Comparison of ENCODE assay signal across 8 cellular contexts in genomic region chrX:65601530-65602281, GRCh38.
A peak's percentile ranks its signal among the peaks of the same experiment; 100 is the strongest.
DNase-seq lines count a peak whose midpoint lies in the region; ATAC-seq and TF ChIP-seq lines count a peak whose summit lies in the region.

No MANE protein-coding gene starts in this region.

- POLR2A ChIA-PET in OCI-LY7 (lab: Charles Lee): interaction anchor here (0.5 kb wide), 1 partner anchor 611 kb away, joined by 8 read pairs; no protein-coding TSS in a partner anchor

- H3K4me3 ChIP-seq in OCI-LY7 (ENCODE audit: low read depth, low read length, poor library complexity, severe bottlenecking): no peak overlapping the region
- H3K4me3 ChIP-seq in skeletal muscle cell (ENCODE audit: low read depth, low read length): no peak overlapping the region

- CTCF ChIA-PET in OCI-LY7 (lab: Charles Lee; ENCODE audit: unreplicated experiment): no interaction called here
- CTCF ChIA-PET in activated naive CD4-positive, alpha-beta T cell treated with anti-CD3 and anti-CD28 coated beads, Interleukin-2, amount 10 ng/mL, durations not matched to agents 7 days and 5 days (lab: Charles Lee): interaction anchor here (0.7 to 1.8 kb wide), 5 partner anchors 68 to 567 kb away, joined by 3 to 5 read pairs (median 3); partner anchors contain the start of gene ZC3H12B

- H3K4me3 Mint-ChIP-seq in activated naive CD4-positive, alpha-beta T cell treated with anti-CD3 and anti-CD28 coated beads, Interleukin-2, amount 10 ng/mL, durations not matched to agents 7 days and 5 days: peak overlapping the region; percentile 37

- H3K4me1 Mint-ChIP-seq in activated naive CD4-positive, alpha-beta T cell treated with anti-CD3 and anti-CD28 coated beads, Interleukin-2, amount 10 ng/mL, durations not matched to agents 7 days and 5 days: peaks cover 60% of the 10 kb centered on the region

- peaks cover 6% of the 10 kb centered on the region for H3K4me1 ChIP-seq in OCI-LY7 (ENCODE audit: insufficient read depth, low read length, poor library complexity, severe bottlenecking)

- H3K27ac ChIP-seq in OCI-LY7 (ENCODE audit: low read depth, low read length, poor library complexity, severe bottlenecking): no peak overlapping the region

- H3K79me2 ChIP-seq in OCI-LY7 (ENCODE audit: insufficient read depth, low read depth, low read length): no peaks in the 10 kb centered on the region

- DNase-seq in AG08396 (ENCODE audit: low spot score) (peak; percentile 60), OCI-LY7 (ENCODE audit: low spot score) (peak; percentile 11), Right ventricle myocardium inferior (ENCODE audit: missing footprints) (peak; percentile 88), skeletal muscle cell (ENCODE audit: low read depth) (peak; percentile 65), COLO829 (ENCODE audit: low spot score) (no peak), NAMALWA (ENCODE audit: low spot score) (no peak)
- peak; percentile 65 for DNase-seq in activated naive CD4-positive, alpha-beta T cell treated with anti-CD3 and anti-CD28 coated beads, Interleukin-2, amount 10 ng/mL, durations not matched to agents 7 days and 5 days

- H3K4me2 ChIP-seq in OCI-LY7 (ENCODE audit: low read length): no peak overlapping the region

- H3K27ac Mint-ChIP-seq in activated naive CD4-positive, alpha-beta T cell treated with anti-CD3 and anti-CD28 coated beads, Interleukin-2, amount 10 ng/mL, durations not matched to agents 7 days and 5 days: peak overlapping the region; percentile 97

- no peak for TF ChIP-seq CTCF in OCI-LY7 (conservative IDR thresholded peaks at IDR 0.05; ENCODE audit: low read length)

- no peak overlapping the region for H2AFZ ChIP-seq in OCI-LY7 (ENCODE audit: low read length)

- H3K9me2 ChIP-seq in OCI-LY7 (ENCODE audit: insufficient read depth, low read length): no peaks in the 10 kb centered on the region

- peak; percentile 65 for ATAC-seq in GM21619 (IDR thresholded peaks at IDR 0.05; ENCODE audit: unreplicated experiment)
- peak; percentile 96 for ATAC-seq in Right ventricle myocardium inferior

- no peaks in the 10 kb centered on the region for H3K9me3 ChIP-seq in OCI-LY7 (ENCODE audit: low read length)

- peaks cover 8% of the 10 kb centered on the region for H3K36me3 Mint-ChIP-seq in activated naive CD4-positive, alpha-beta T cell treated with anti-CD3 and anti-CD28 coated beads, Interleukin-2, amount 10 ng/mL, durations not matched to agents 7 days and 5 days

- no TSS peak for BruUV-seq in OCI-LY7 (replicated peaks; lab: Mats Ljungman, UMichigan)

- H3K9me3 Mint-ChIP-seq in activated naive CD4-positive, alpha-beta T cell treated with anti-CD3 and anti-CD28 coated beads, Interleukin-2, amount 10 ng/mL, durations not matched to agents 7 days and 5 days: peaks cover 7% of the 10 kb centered on the region

- intact Hi-C loops in OCI-LY7 (cut with micrococcal nuclease; ENCODE audit: unreplicated experiment) (no loop called here), Right ventricle myocardium inferior (cut with DNase I) (no loop called here)

- H4K20me1 ChIP-seq in OCI-LY7 (ENCODE audit: insufficient read depth, low read length): no peaks in the 10 kb centered on the region

- no peaks in the 10 kb centered on the region for H3K36me3 ChIP-seq in OCI-LY7 (ENCODE audit: insufficient read depth, low read length)

- no peaks in the 10 kb centered on the region for H3K27me3 Mint-ChIP-seq in activated naive CD4-positive, alpha-beta T cell treated with anti-CD3 and anti-CD28 coated beads, Interleukin-2, amount 10 ng/mL, durations not matched to agents 7 days and 5 days

Comparison
In these comparisons a context has a peak if more than half of its experiments do, and no peak if none do; other contexts are left out.
1. DNase-seq: peak in AG08396 (single experiment), OCI-LY7 (single experiment), activated naive CD4-positive, alpha-beta T cell treated with anti-CD3 and anti-CD28 coated beads, Interleukin-2, amount 10 ng/mL, durations not matched to agents 7 days and 5 days (single experiment), Right ventricle myocardium inferior (single experiment) and skeletal muscle cell (single experiment); none in COLO829 (single experiment) and NAMALWA (single experiment).